14 cellular contexts compared by ENCODE assay signal in the genomic region with DNA sequence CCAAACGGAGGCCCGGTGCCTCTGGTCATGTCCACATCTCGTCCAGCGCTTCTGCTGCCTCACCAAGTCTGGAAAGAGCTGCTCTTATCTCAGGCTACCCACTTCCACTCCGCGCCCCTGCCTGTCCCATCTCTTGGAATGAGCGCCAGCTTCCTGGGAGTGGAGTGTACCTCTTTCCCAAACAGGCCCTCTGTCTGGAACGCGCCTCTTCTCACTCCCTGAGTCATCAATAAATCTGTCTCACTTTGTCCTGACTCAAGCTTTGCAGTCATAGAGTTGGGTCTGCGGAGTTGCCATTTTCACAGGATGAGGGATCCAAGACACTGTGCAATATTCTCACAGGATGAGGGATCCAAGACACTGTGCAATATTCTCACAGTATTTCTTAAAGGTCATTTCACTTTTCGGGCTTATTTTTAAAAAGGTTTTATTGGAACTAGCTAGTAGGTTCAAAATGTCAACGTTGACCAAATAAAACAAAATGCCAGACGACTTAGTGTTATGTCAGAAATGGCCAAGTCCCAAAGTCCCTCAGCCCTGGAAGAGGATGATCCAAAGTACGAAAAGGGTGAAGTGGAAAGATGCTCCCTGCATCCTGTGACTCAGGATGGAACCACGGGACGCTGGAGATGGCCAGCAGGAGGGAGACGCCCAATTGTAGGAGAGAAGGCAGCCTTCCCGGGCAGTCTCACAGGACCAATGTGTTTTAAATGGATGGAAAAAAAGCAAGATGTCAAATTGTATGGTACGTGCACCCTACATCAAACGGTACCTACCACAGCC.
DNase-seq lines count a peak whose midpoint lies in the region; ATAC-seq and TF ChIP-seq lines count a peak whose summit lies in the region.
"Had no signal": no experiment of that assay in that cellular context is flagged by ENCODE, and none has a peak within 500 bp of the region (broad histone marks: within the 10 kb centered on the region; RNA-seq: fewer than 3 reads in every experiment).

No MANE protein-coding gene starts in this region.

- no peak for TF ChIP-seq RAD21 in SK-N-SH (IDR thresholded peaks at IDR 0.05; ENCODE audit: low read length)

- TF ChIP-seq CTCF in SK-N-SH (IDR thresholded peaks at IDR 0.05) (no peak), WTC11 (IDR thresholded peaks at IDR 0.05) (no peak), foreskin fibroblast (IDR thresholded peaks at IDR 0.05; ENCODE audit: low read depth, low read length) (no peak)

- H3K4me2 ChIP-seq in SK-N-SH = no peak overlapping the region

- peak overlapping the region; percentile 7 to 15; a peak in 2 of 4 replicates for H3K27ac ChIP-seq in SK-N-SH (ENCODE audit: low read depth in 2 of 2, low read length in 1 of 2)
- peak overlapping the region; percentile 40 for H3K27ac ChIP-seq in subcutaneous abdominal adipose tissue (ENCODE audit: low read depth, low read length)
- H3K27ac ChIP-seq: 22Rv1 had no signal

- H3K4me3 ChIP-seq in SK-N-SH (ENCODE audit: low read depth in 2 of 2, low read length in 1 of 2) (no peak overlapping the region), foreskin fibroblast (ENCODE audit: low read depth in 1 of 2, low read length in 2 of 2) (no peak overlapping the region), subcutaneous abdominal adipose tissue (ENCODE audit: low read depth in 1 of 5, low read length in 5 of 5) (peak overlapping the region in 1 of 5 donors; percentile 4)

- H3K9ac ChIP-seq in SK-N-SH (no peak overlapping the region), subcutaneous abdominal adipose tissue (ENCODE audit: low read length in 5 of 5) (peak overlapping the region in 1 of 5 donors; percentile 7)

- POLR2A ChIA-PET in SK-N-SH (lab: Yijun Ruan, JAX) (no interaction called here), WTC11 (lab: Charles Lee) (no interaction called here)

- no peak for TF ChIP-seq EP300 in SK-N-SH (IDR thresholded peaks at IDR 0.05; ENCODE audit: borderline replicate concordance in 1 of 2, low read depth in 1 of 2, low read length in 1 of 2)

- H3K36me3 Mint-ChIP-seq in WTC11 = peaks cover 37% of the 10 kb centered on the region

- no peaks in the 10 kb centered on the region for H3F3A ChIP-seq in SK-N-SH (replicated peaks; ENCODE audit: insufficient read depth)

- H3K4me1 ChIP-seq in SK-N-SH (ENCODE audit: control insufficient read depth in 1 of 2, insufficient read depth in 2 of 2, low read depth in 1 of 2, low read length in 1 of 2) (peaks cover 26 to 61% of the 10 kb centered on the region in 2 experiments; a peak in 3 of 4 replicates), subcutaneous abdominal adipose tissue (ENCODE audit: control insufficient read depth in 5 of 5, insufficient read depth in 5 of 5, low read length in 5 of 5) (peaks cover 0 to 68% (median 26%) of the 10 kb centered on the region in 5 donors)

- 82% methylated on average over 20 of the region's 20 CpGs for WGBS in SK-N-SH (ENCODE audit: low lambda C conversion rate)

- peaks cover 18% of the 10 kb centered on the region for H3K9me3 Mint-ChIP-seq in WTC11

- H2AFZ ChIP-seq in SK-N-SH (ENCODE audit: low read depth) = no peak overlapping the region

- H3K9me2 ChIP-seq in SK-N-SH = no peaks in the 10 kb centered on the region

- peaks cover 8% of the 10 kb centered on the region for H3K27me3 Mint-ChIP-seq in WTC11 (ENCODE audit: low read depth)
- H3K27me3 Mint-ChIP-seq: central memory CD8-positive, alpha-beta T cell had no signal

- H3K27me3 ChIP-seq in SK-N-SH (ENCODE audit: insufficient read depth) = no peaks in the 10 kb centered on the region
- no peaks in the 10 kb centered on the region for H3K27me3 ChIP-seq in subcutaneous abdominal adipose tissue (ENCODE audit: control insufficient read depth in 5 of 5, insufficient read depth in 4 of 5, low read length in 5 of 5)

- ATAC-seq in SK-N-SH treated with all-trans-retinoic acid at 6 μM for 48 hours = no peak
- ATAC-seq in WTC11 = no peak
- no peak for ATAC-seq in GM21619 (IDR thresholded peaks at IDR 0.05; ENCODE audit: unreplicated experiment)
- no peak for ATAC-seq in GM18907 (IDR thresholded peaks at IDR 0.05; ENCODE audit: unreplicated experiment)

- CTCF ChIA-PET in SK-N-SH (lab: Yijun Ruan, JAX) = interaction anchor here (0.9 to 1.1 kb wide), 2 partner anchors 13 to 32 kb away, joined by 3 read pairs; no protein-coding TSS in a partner anchor
- CTCF ChIA-PET in WTC11 (lab: Charles Lee) = interaction anchor here (1.0 kb wide), 1 partner anchor 155 kb away, joined by 3 read pairs; no protein-coding TSS in a partner anchor

- DNase-seq in SK-N-SH (no peak), WTC11 (ENCODE audit: low spot score) (no peak), foreskin fibroblast (peak; percentile 41 to 58), OCI-M1 (lab: John Stamatoyannopoulos, UW) (no peak)
- DNase-seq: activated CD8-positive, alpha-beta memory T cell treated with anti-CD3 and anti-CD28 coated beads, Interleukin-2, amount 50 U/mL, for 4 hours; DMS53; NCI-H748 treated with DMSO at 0.1 percent for 48 hours had no signal

- peaks cover 4% of the 10 kb centered on the region; the same call in 1 of the 2 replicates for H3K79me2 ChIP-seq in SK-N-SH (ENCODE audit: insufficient read depth)

- H3K36me3 ChIP-seq in SK-N-SH (replicated peaks in 1 of 2; ENCODE audit: control insufficient read depth in 1 of 2, insufficient read depth in 2 of 2, low read length in 1 of 2) (peaks cover 0 to 6% of the 10 kb centered on the region in 2 experiments), subcutaneous abdominal adipose tissue (ENCODE audit: control insufficient read depth in 5 of 5, insufficient read depth in 5 of 5, low read length in 5 of 5) (peaks cover 0 to 7% (median 4%) of the 10 kb centered on the region in 5 donors)

- H4K20me1 ChIP-seq in SK-N-SH (ENCODE audit: insufficient read depth) = no peaks in the 10 kb centered on the region

- H3K4me1 Mint-ChIP-seq in WTC11 = peaks cover 30% of the 10 kb centered on the region

- H3K4me3 Mint-ChIP-seq in WTC11 = no peak overlapping the region
- H3K4me3 Mint-ChIP-seq: central memory CD8-positive, alpha-beta T cell; T-helper 2 cell treated with Interferon-gamma antibody and Interleukin-4, amounts not matched to agents 5 μg/mL and 100 μg/mL, for 36 hours had no signal

- 0 out of 2 replicates have a peak overlapping the region, but pooled peaks have one; percentile 12 for H3K27ac Mint-ChIP-seq in WTC11

- H3K9me3 ChIP-seq in SK-N-SH (no peaks in the 10 kb centered on the region), subcutaneous abdominal adipose tissue (ENCODE audit: control insufficient read depth in 5 of 5, low read length in 5 of 5) (peaks cover 0 to 10% (median 9%) of the 10 kb centered on the region in 5 donors)

TF ChIP-seq in SK-N-SH, 30 proteins besides CTCF, POLR2A, EP300 and RAD21 (continues in another document):
- TF ChIP-seq EZH2phosphoT487 (IDR thresholded peaks at IDR 0.05; ENCODE audit: borderline replicate concordance, low read depth) (no peak), TAF1 (IDR thresholded peaks at IDR 0.05; ENCODE audit: borderline replicate concordance, low read depth, low read length) (no peak), GATA2 (CRISPR knock-in tag; IDR thresholded peaks at IDR 0.05) (no peak), RXRA (IDR thresholded peaks at IDR 0.05; ENCODE audit: borderline replicate concordance, low read depth) (no peak), MXI1 (IDR thresholded peaks at IDR 0.05; ENCODE audit: low read depth, low read length) (no peak)
- TF ChIP-seq, protein P1, sequence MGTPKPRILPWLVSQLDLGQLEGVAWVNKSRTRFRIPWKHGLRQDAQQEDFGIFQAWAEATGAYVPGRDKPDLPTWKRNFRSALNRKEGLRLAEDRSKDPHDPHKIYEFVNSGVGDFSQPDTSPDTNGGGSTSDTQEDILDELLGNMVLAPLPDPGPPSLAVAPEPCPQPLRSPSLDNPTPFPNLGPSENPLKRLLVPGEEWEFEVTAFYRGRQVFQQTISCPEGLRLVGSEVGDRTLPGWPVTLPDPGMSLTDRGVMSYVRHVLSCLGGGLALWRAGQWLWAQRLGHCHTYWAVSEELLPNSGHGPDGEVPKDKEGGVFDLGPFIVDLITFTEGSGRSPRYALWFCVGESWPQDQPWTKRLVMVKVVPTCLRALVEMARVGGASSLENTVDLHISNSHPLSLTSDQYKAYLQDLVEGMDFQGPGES (IDR thresholded peaks at IDR 0.05; ENCODE audit: low read depth, low read length) = no peak

TF ChIP-seq in SK-N-SH treated with all-trans-retinoic acid at 6 μM for 48 hours, 23 proteins besides CTCF, POLR2A, EP300 and RAD21 (continues in another document):
- TF ChIP-seq OSR1 (CRISPR knock-in tag; IDR thresholded peaks at IDR 0.05) (no peak), TOX (CRISPR knock-in tag; IDR thresholded peaks at IDR 0.05; ENCODE audit: borderline replicate concordance) (no peak), ZFP3 (CRISPR knock-in tag; IDR thresholded peaks at IDR 0.05) (no peak), ZNF8 (CRISPR knock-in tag; IDR thresholded peaks at IDR 0.05) (no peak), BACH2 (CRISPR knock-in tag; IDR thresholded peaks at IDR 0.05; ENCODE audit: borderline replicate concordance) (no peak), ZC3H10 (CRISPR knock-in tag; IDR thresholded peaks at IDR 0.05) (no peak)

TF ChIP-seq in WTC11, 78 proteins besides CTCF, POLR2A, EP300 and RAD21 (continues in another document):
- TF ChIP-seq TP53 (CRISPR knock-in tag; IDR thresholded peaks at IDR 0.05) = no peak
- TF ChIP-seq ESRRA (CRISPR knock-in tag; IDR thresholded peaks at IDR 0.05; ENCODE audit: borderline replicate concordance) = no peak
- TF ChIP-seq IRF2 (CRISPR knock-in tag; IDR thresholded peaks at IDR 0.05; ENCODE audit: borderline replicate concordance, low read depth) = no peak
- TF ChIP-seq, protein P2, sequence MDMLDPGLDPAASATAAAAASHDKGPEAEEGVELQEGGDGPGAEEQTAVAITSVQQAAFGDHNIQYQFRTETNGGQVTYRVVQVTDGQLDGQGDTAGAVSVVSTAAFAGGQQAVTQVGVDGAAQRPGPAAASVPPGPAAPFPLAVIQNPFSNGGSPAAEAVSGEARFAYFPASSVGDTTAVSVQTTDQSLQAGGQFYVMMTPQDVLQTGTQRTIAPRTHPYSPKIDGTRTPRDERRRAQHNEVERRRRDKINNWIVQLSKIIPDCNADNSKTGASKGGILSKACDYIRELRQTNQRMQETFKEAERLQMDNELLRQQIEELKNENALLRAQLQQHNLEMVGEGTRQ (CRISPR knock-in tag; IDR thresholded peaks at IDR 0.05) = no peak
- TF ChIP-seq RELA (CRISPR knock-in tag; IDR thresholded peaks at IDR 0.05; ENCODE audit: borderline replicate concordance) = no peak
- TF ChIP-seq, protein P3, sequence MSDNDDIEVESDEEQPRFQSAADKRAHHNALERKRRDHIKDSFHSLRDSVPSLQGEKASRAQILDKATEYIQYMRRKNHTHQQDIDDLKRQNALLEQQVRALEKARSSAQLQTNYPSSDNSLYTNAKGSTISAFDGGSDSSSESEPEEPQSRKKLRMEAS (CRISPR knock-in tag; IDR thresholded peaks at IDR 0.05) = no peak
- no peak for TF ChIP-seq TEAD1 (CRISPR knock-in tag; IDR thresholded peaks at IDR 0.05)
- TF ChIP-seq PRRX2 (CRISPR knock-in tag; IDR thresholded peaks at IDR 0.05) = no peak
- TF ChIP-seq MYBL2 (CRISPR knock-in tag; IDR thresholded peaks at IDR 0.05) = no peak
- TF ChIP-seq ZNF263 (CRISPR knock-in tag; IDR thresholded peaks at IDR 0.05; ENCODE audit: low read depth) = no peak

Comparison
In these comparisons a context has a peak if more than half of its experiments do, and no peak if none do; other contexts are left out.
1. DNase-seq: peak in foreskin fibroblast (2 of 2); none in SK-N-SH (single experiment), WTC11 (single experiment) and OCI-M1 (single experiment).